Comparison of ENCODE assay signal across 1 cellular context in genomic region chr5:39148983-39149534, GRCh38.
TF ChIP-seq lines count a peak whose summit lies in the region.

No MANE protein-coding gene starts in this region.

TF ChIP-seq in HCT116, 20 proteins besides CTCF, POLR2A, EP300 and RAD21 (continued from another document):
- TF ChIP-seq REST (IDR thresholded peaks at IDR 0.05; ENCODE audit: low read depth) (no peak), ATF3 (IDR thresholded peaks at IDR 0.05) (no peak), ELF1 (IDR thresholded peaks at IDR 0.05; ENCODE audit: borderline replicate concordance, low read depth) (no peak), SIN3A (IDR thresholded peaks at IDR 0.05; ENCODE audit: low read depth) (no peak), TCF7L2 (IDR thresholded peaks at IDR 0.05; ENCODE audit: borderline replicate concordance, extremely low read depth, insufficient read depth, insufficient read length) (no peak), EGR1 (IDR thresholded peaks at IDR 0.05; ENCODE audit: low read depth) (no peak), SP1 (IDR thresholded peaks at IDR 0.05; ENCODE audit: low read depth) (no peak), POLR2AphosphoS5 (IDR thresholded peaks at IDR 0.05; ENCODE audit: low read depth, low read length) (no peak), SRF (IDR thresholded peaks at IDR 0.05; ENCODE audit: low read depth) (no peak)
